Comparison of ENCODE assay signal across 1 cellular context in genomic region chr21:41876928-41877652, GRCh38.
TF ChIP-seq lines count a peak whose summit lies in the region.

No MANE protein-coding gene starts in this region.

TF ChIP-seq in GM23338, 12 proteins besides CTCF, POLR2A, EP300 and RAD21 (continued from another document):
- TF ChIP-seq, protein P1, sequence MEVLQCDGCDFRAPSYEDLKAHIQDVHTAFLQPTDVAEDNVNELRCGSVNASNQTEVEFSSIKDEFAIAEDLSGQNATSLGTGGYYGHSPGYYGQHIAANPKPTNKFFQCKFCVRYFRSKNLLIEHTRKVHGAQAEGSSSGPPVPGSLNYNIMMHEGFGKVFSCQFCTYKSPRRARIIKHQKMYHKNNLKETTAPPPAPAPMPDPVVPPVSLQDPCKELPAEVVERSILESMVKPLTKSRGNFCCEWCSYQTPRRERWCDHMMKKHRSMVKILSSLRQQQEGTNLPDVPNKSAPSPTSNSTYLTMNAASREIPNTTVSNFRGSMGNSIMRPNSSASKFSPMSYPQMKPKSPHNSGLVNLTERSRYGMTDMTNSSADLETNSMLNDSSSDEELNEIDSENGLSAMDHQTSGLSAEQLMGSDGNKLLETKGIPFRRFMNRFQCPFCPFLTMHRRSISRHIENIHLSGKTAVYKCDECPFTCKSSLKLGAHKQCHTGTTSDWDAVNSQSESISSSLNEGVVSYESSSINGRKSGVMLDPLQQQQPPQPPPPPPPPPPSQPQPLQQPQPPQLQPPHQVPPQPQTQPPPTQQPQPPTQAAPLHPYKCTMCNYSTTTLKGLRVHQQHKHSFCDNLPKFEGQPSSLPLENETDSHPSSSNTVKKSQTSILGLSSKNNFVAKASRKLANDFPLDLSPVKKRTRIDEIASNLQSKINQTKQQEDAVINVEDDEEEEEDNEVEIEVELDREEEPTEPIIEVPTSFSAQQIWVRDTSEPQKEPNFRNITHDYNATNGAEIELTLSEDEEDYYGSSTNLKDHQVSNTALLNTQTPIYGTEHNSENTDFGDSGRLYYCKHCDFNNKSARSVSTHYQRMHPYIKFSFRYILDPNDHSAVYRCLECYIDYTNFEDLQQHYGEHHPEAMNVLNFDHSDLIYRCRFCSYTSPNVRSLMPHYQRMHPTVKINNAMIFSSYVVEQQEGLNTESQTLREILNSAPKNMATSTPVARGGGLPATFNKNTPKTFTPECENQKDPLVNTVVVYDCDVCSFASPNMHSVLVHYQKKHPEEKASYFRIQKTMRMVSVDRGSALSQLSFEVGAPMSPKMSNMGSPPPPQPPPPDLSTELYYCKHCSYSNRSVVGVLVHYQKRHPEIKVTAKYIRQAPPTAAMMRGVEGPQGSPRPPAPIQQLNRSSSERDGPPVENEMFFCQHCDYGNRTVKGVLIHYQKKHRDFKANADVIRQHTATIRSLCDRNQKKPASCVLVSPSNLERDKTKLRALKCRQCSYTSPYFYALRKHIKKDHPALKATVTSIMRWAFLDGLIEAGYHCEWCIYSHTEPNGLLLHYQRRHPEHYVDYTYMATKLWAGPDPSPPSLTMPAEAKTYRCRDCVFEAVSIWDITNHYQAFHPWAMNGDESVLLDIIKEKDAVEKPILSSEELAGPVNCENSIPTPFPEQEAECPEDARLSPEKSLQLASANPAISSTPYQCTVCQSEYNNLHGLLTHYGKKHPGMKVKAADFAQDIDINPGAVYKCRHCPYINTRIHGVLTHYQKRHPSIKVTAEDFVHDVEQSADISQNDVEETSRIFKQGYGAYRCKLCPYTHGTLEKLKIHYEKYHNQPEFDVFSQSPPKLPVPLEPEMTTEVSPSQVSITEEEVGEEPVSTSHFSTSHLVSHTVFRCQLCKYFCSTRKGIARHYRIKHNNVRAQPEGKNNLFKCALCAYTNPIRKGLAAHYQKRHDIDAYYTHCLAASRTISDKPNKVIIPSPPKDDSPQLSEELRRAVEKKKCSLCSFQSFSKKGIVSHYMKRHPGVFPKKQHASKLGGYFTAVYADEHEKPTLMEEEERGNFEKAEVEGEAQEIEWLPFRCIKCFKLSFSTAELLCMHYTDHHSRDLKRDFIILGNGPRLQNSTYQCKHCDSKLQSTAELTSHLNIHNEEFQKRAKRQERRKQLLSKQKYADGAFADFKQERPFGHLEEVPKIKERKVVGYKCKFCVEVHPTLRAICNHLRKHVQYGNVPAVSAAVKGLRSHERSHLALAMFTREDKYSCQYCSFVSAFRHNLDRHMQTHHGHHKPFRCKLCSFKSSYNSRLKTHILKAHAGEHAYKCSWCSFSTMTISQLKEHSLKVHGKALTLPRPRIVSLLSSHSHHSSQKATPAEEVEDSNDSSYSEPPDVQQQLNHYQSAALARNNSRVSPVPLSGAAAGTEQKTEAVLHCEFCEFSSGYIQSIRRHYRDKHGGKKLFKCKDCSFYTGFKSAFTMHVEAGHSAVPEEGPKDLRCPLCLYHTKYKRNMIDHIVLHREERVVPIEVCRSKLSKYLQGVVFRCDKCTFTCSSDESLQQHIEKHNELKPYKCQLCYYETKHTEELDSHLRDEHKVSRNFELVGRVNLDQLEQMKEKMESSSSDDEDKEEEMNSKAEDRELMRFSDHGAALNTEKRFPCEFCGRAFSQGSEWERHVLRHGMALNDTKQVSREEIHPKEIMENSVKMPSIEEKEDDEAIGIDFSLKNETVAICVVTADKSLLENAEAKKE (CRISPR knock-in tag; IDR thresholded peaks at IDR 0.05): no peak
- TF ChIP-seq, protein P2, sequence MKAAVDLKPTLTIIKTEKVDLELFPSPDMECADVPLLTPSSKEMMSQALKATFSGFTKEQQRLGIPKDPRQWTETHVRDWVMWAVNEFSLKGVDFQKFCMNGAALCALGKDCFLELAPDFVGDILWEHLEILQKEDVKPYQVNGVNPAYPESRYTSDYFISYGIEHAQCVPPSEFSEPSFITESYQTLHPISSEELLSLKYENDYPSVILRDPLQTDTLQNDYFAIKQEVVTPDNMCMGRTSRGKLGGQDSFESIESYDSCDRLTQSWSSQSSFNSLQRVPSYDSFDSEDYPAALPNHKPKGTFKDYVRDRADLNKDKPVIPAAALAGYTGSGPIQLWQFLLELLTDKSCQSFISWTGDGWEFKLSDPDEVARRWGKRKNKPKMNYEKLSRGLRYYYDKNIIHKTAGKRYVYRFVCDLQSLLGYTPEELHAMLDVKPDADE (IDR thresholded peaks at IDR 0.05): no peak
- TF ChIP-seq EZH2phosphoT487 (IDR thresholded peaks at IDR 0.05; ENCODE audit: unreplicated experiment) (no peak), STAT1 (IDR thresholded peaks at IDR 0.05; ENCODE audit: unreplicated experiment) (no peak)
